22 cellular contexts compared by ENCODE assay signal in genomic region chr5:172137046-172137445, GRCh38. TPM values are rescaled to one million over a fixed set of nuclear protein-coding genes. Genes with fewer than 3 reads are reported as not detected.
A peak's percentile ranks its signal among the peaks of the same experiment; 100 is the strongest.
DNase-seq lines count a peak whose midpoint lies in the region; ATAC-seq and TF ChIP-seq lines count a peak whose summit lies in the region.
"Had no signal": no experiment of that assay in that cellular context is flagged by ENCODE, and none has a peak within 500 bp of the region (broad histone marks: within the 10 kb centered on the region; RNA-seq: fewer than 3 reads in every experiment).

No MANE protein-coding gene starts in this region.

- no peaks in the 10 kb centered on the region for H3K36me3 Mint-ChIP-seq in natural killer cell
- H3K36me3 Mint-ChIP-seq in natural killer cell treated with Interleukin-12 subunit alpha and Interleukin-12 subunit beta and Interleukin-15 and Interleukin-18, amount 100 ng/mL, for 72 hours, result peaks cover 11% of the 10 kb centered on the region
- H3K36me3 Mint-ChIP-seq in immature natural killer cell, result peaks cover 5 to 19% (median 11%) of the 10 kb centered on the region in 3 donors

- no peaks in the 10 kb centered on the region for H3K27me3 ChIP-seq in colonic mucosa
- H3K27me3 ChIP-seq: SJCRH30 had no signal

- intact Hi-C loops in natural killer cell (cut with micrococcal nuclease) (no loop called here), colonic mucosa (cut with DNase I) (no loop called here)

- H3K9me3 ChIP-seq in colonic mucosa, result no peaks in the 10 kb centered on the region

- peaks cover 72 to 75% of the 10 kb centered on the region in 2 donors for H3K4me1 Mint-ChIP-seq in natural killer cell
- H3K4me1 Mint-ChIP-seq in natural killer cell treated with Interleukin-12 subunit alpha and Interleukin-12 subunit beta and Interleukin-15 and Interleukin-18, amount 100 ng/mL, for 72 hours (ENCODE audit: low read depth in 2 of 2), result peaks cover 62 to 64% of the 10 kb centered on the region in 2 donors
- peaks cover 82 to 94% of the 10 kb centered on the region in 2 donors for H3K4me1 Mint-ChIP-seq in immature natural killer cell

- H3K9me3 Mint-ChIP-seq in natural killer cell (no peaks in the 10 kb centered on the region), immature natural killer cell (no peaks in the 10 kb centered on the region)
- H3K9me3 Mint-ChIP-seq in natural killer cell treated with Interleukin-12 subunit alpha and Interleukin-12 subunit beta and Interleukin-15 and Interleukin-18, amount 100 ng/mL, for 72 hours, result no peaks in the 10 kb centered on the region
- H3K9me3 Mint-ChIP-seq: IgD-negative memory B cell had no signal

- H3K27ac Mint-ChIP-seq in natural killer cell (peak overlapping the region; percentile 69 to 98), immature natural killer cell (peak overlapping the region; percentile 57 to 83 (median 78))
- H3K27ac Mint-ChIP-seq in natural killer cell treated with Interleukin-12 subunit alpha and Interleukin-12 subunit beta and Interleukin-15 and Interleukin-18, amount 100 ng/mL, for 72 hours, result peak overlapping the region in 1 of 2 donors; percentile 70
- H3K27ac Mint-ChIP-seq: H9, HFFc6 had no signal

- H3K27ac ChIP-seq in colonic mucosa, result no peak overlapping the region
- H3K27ac ChIP-seq: SJCRH30 had no signal

- H3K4me1 ChIP-seq in colonic mucosa, result no peaks in the 10 kb centered on the region

- H3K27me3 Mint-ChIP-seq in natural killer cell (ENCODE audit: low read depth in 2 of 2) (no peaks in the 10 kb centered on the region), immature natural killer cell (ENCODE audit: low read depth in 3 of 3) (peaks cover 0 to 2% (median 2%) of the 10 kb centered on the region in 3 donors)
- no peaks in the 10 kb centered on the region for H3K27me3 Mint-ChIP-seq in natural killer cell treated with Interleukin-12 subunit alpha and Interleukin-12 subunit beta and Interleukin-15 and Interleukin-18, amount 100 ng/mL, for 72 hours
- H3K27me3 Mint-ChIP-seq: IgD-negative memory B cell had no signal

- no peak overlapping the region for H3K4me3 ChIP-seq in colonic mucosa
- H3K4me3 ChIP-seq: SJCRH30 had no signal

- TF ChIP-seq CTCF in natural killer cell (IDR thresholded peaks at IDR 0.05) (no peak), colonic mucosa (IDR thresholded peaks at IDR 0.05) (no peak)

- H3K4me3 Mint-ChIP-seq in natural killer cell, result no peak overlapping the region
- H3K4me3 Mint-ChIP-seq in natural killer cell treated with Interleukin-12 subunit alpha and Interleukin-12 subunit beta and Interleukin-15 and Interleukin-18, amount 100 ng/mL, for 72 hours, result no peak overlapping the region
- peak overlapping the region in 1 of 5 donors; percentile 9 for H3K4me3 Mint-ChIP-seq in immature natural killer cell
- H3K4me3 Mint-ChIP-seq: H9, HFFc6, IgD-negative memory B cell had no signal

- no peak for ATAC-seq in natural killer cell
- no peak for ATAC-seq in natural killer cell treated with Interleukin-12 subunit alpha and Interleukin-12 subunit beta and Interleukin-15 and Interleukin-18, amount 100 ng/mL, for 72 hours

- DNase-seq in natural killer cell (no peak), ELF-1 (ENCODE audit: low read depth, low spot score) (peak; percentile 42), immature natural killer cell (no peak), DMS53 treated with DMSO at 0.1 percent for 48 hours (lab: John Stamatoyannopoulos, UW; ENCODE audit: unreplicated experiment) (no peak), D341Med (ENCODE audit: low spot score) (no peak), colonic mucosa (no peak)
- no peak for DNase-seq in natural killer cell treated with Interleukin-12 subunit alpha and Interleukin-12 subunit beta and Interleukin-15 and Interleukin-18, amount 100 ng/mL, for 72 hours (ENCODE audit: low spot score)
- DNase-seq: DMS53, EL, H9, HFFc6, Karpas-422, MV-4-11, NCI-H1105 treated with DMSO at 0.1 percent for 48 hours, NCI-H1694, NCI-H446, NCI-H526, OCI-M1, SJCRH30 had no signal

- no peak overlapping the region for H3K9ac ChIP-seq in colonic mucosa (ENCODE audit: low read depth in 2 of 2, low read length in 2 of 2)

- H3K36me3 ChIP-seq in colonic mucosa, result no peaks in the 10 kb centered on the region

RNA-seq across cellular contexts. Expression of gene STK10, which starts 51.0 kb away (rescaled TPM):
- total RNA-seq in natural killer cell (100 to 1,000 TPM; 705 to 879 (median 783) TPM), colonic mucosa (10 to 100 TPM; 16.1 to 23.2 TPM)
- 100 to 1,000 TPM; 199 to 218 TPM for total RNA-seq in natural killer cell treated with Interleukin-12 subunit alpha and Interleukin-12 subunit beta and Interleukin-15 and Interleukin-18, amount 100 ng/mL, for 72 hours
- polyA plus RNA-seq in immature natural killer cell, result 100 to 1,000 TPM in 1 of 3 donors, 10 to 100 TPM in 2; 24.8 to 274 (median 54.9) TPM

RNA-seq across cellular contexts. Expression of gene EFCAB9, which starts 56.9 kb away (rescaled TPM):
- total RNA-seq in natural killer cell, result not detected
- total RNA-seq in natural killer cell treated with Interleukin-12 subunit alpha and Interleukin-12 subunit beta and Interleukin-15 and Interleukin-18, amount 100 ng/mL, for 72 hours, result not detected
- not detected for polyA plus RNA-seq in immature natural killer cell
- not detected for total RNA-seq in colonic mucosa
- total RNA-seq: H9, HFFc6, M059J, SJCRH30 had no signal
- polyA plus RNA-seq: BJ, IgD-negative memory B cell had no signal

Comparison
In these comparisons a context has a peak if more than half of its experiments do, and no peak if none do; other contexts are left out.
1. RNA of gene STK10, which starts 51.0 kb away (total RNA-seq): 705 to 879 TPM in natural killer cell and 199 to 218 TPM in natural killer cell treated with Interleukin-12 subunit alpha and Interleukin-12 subunit beta and Interleukin-15 and Interleukin-18, amount 100 ng/mL, for 72 hours; 16.1 to 23.2 TPM in colonic mucosa; every median in the first group is over 4 times any median in the second.